ENCODE assay signal across 8 cellular contexts in the genomic region with DNA sequence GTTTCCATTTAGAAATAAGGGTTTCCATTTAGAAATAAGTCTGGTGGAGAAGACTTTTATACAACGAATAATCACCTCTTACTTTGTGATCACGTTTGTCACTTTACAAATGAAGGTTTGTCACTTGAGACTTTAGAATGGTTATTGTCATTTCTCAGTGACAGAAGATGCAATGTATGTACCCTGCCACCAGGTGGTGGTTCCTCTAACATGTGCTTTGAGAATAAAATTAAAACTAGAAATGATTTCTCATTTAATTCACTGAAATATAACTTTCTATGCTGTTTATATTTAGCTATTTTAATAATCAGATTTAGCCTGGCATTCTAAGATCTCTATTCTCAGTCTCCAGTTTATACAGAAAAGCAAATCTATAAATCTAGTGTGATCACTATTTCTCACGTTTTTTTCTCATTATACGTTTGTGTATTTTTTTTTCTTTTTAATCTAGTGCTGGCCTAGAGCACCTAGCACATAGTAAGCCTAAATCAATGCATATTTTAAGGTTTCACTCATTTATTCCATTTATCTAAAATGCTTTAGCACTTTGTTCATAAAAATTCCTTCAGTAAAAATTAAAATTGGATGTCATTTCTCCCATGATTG. TPM values are rescaled to one million over a fixed set of nuclear protein-coding genes. Genes with fewer than 3 reads are reported as not detected.
A peak's percentile ranks its signal among the peaks of the same experiment; 100 is the strongest.
DNase-seq lines count a peak whose midpoint lies in the region; ATAC-seq, FAIRE-seq and TF ChIP-seq lines count a peak whose summit lies in the region.

No MANE protein-coding gene starts in this region.

- H3K36me3 ChIP-seq in body of pancreas (replicated peaks in 1 of 2; ENCODE audit: insufficient read depth in 1 of 2, low read depth in 2 of 2) (no peaks in the 10 kb centered on the region), neural cell (ENCODE audit: insufficient read depth, low read length) (no peaks in the 10 kb centered on the region), spleen (no peaks in the 10 kb centered on the region)

- WGBS in body of pancreas, 2 donors: 21 to 23% methylated on average over 4 of the region's 4 CpGs
- WGBS in spleen, 5 donors: 34 to 46% (median 45%) methylated on average over 4 of the region's 4 CpGs

- H3K9me2 ChIP-seq in neural cell (ENCODE audit: insufficient read depth, low read length): no peaks in the 10 kb centered on the region

- H3K4me1 ChIP-seq in body of pancreas (no peaks in the 10 kb centered on the region), spleen (no peaks in the 10 kb centered on the region)

- H3K27ac ChIP-seq in 22Rv1 (no peak overlapping the region), HL-60 (replicated peaks) (no peak overlapping the region), body of pancreas (no peak overlapping the region), neural cell (ENCODE audit: low read length) (no peak overlapping the region), spleen (no peak overlapping the region)

- DNase-seq in GM12892 (ENCODE audit: insufficient read length) (no peak), HL-60 (ENCODE audit: low read depth in 1 of 2, low spot score in 1 of 2) (no peak), body of pancreas (peak in 1 of 4 donors; percentile 6), GM19238 (ENCODE audit: insufficient read length, low spot score) (no peak), spleen (no peak)

- no peak for TF ChIP-seq POLR2A in GM12892 (IDR thresholded peaks at IDR 0.05; ENCODE audit: low read depth, low read length)
- TF ChIP-seq POLR2A in body of pancreas (IDR thresholded peaks at IDR 0.05): no peak
- TF ChIP-seq POLR2A in spleen (IDR thresholded peaks at IDR 0.05): no peak

- no peaks in the 10 kb centered on the region for H4K20me1 ChIP-seq in neural cell (ENCODE audit: insufficient read depth)

- TF ChIP-seq EP300 in neural cell (conservative IDR thresholded peaks at IDR 0.05; ENCODE audit: poor library complexity, severe bottlenecking): no peak

- peak; percentile 5 for FAIRE-seq in GM12892 (lab: Jason Lieb, UNC)

- H3K9me3 ChIP-seq in body of pancreas: no peaks in the 10 kb centered on the region
- no peaks in the 10 kb centered on the region for H3K9me3 ChIP-seq in neural cell (ENCODE audit: low read length)
- no peaks in the 10 kb centered on the region for H3K9me3 ChIP-seq in spleen

- no peaks in the 10 kb centered on the region for H3K79me2 ChIP-seq in neural cell (replicated peaks; ENCODE audit: insufficient read depth, low read length)

- no peak overlapping the region for H3K4me2 ChIP-seq in neural cell (ENCODE audit: low read length)

- no peaks in the 10 kb centered on the region for H3F3A ChIP-seq in neural cell (ENCODE audit: insufficient read depth, low read length, poor library complexity, severe bottlenecking)

- TF ChIP-seq CTCF in 22Rv1 (IDR thresholded peaks at IDR 0.05) (peak; percentile 75), HL-60 (IDR thresholded peaks at IDR 0.05; ENCODE audit: insufficient read depth, low read length) (peak; percentile 12), body of pancreas (IDR thresholded peaks at IDR 0.05) (peak; percentile 24 to 57 (median 41)), neural cell (IDR thresholded peaks at IDR 0.05; ENCODE audit: poor library complexity, severe bottlenecking) (peak; percentile 58), spleen (IDR thresholded peaks at IDR 0.05 in 8 of 11, conservative IDR thresholded peaks at IDR 0.05 in 3 of 11) (peak in 4 of 11 experiments; percentile 31 to 40 (median 34))

- intact Hi-C loops in body of pancreas (cut with DNase I): no loop called here
- intact Hi-C loops in spleen (cut with DNase I; ENCODE audit: low total_unique reads): no loop called here

- H2AFZ ChIP-seq in neural cell (ENCODE audit: low read depth, low read length): no peak overlapping the region

- TF ChIP-seq RAD21 in neural cell (conservative IDR thresholded peaks at IDR 0.05): peak; percentile 25

- ATAC-seq in body of pancreas (no peak), HG02759 (IDR thresholded peaks at IDR 0.05; ENCODE audit: unreplicated experiment) (no peak)

- H3K27me3 ChIP-seq in HL-60 (ENCODE audit: insufficient read depth, poor library complexity, severe bottlenecking) (no peaks in the 10 kb centered on the region), body of pancreas (no peaks in the 10 kb centered on the region), neural cell (ENCODE audit: insufficient read depth, low read depth, low read length) (no peaks in the 10 kb centered on the region), spleen (replicated peaks in 1 of 7) (no peaks in the 10 kb centered on the region)

- H3K4me3 ChIP-seq in HL-60 (replicated peaks; ENCODE audit: insufficient read depth, low read length) (no peak overlapping the region), body of pancreas (no peak overlapping the region), neural cell (ENCODE audit: low read length) (no peak overlapping the region), spleen (no peak overlapping the region)

- H3K9ac ChIP-seq in neural cell (ENCODE audit: low read length): no peak overlapping the region

TF ChIP-seq in neural cell, 6 proteins besides CTCF, POLR2A, EP300 and RAD21:
- TF ChIP-seq MXI1 (conservative IDR thresholded peaks at IDR 0.05; ENCODE audit: poor library complexity, severe bottlenecking) (no peak), SMC3 (conservative IDR thresholded peaks at IDR 0.05; ENCODE audit: poor library complexity) (peak; percentile 59), REST (IDR thresholded peaks at IDR 0.05; ENCODE audit: borderline replicate concordance) (no peak)

RNA-seq across cellular contexts. Expression of gene TFAP2D, which starts 57.4 kb away (rescaled TPM):
- polyA plus RNA-seq in GM12892 (2012; ENCODE audit: missing spikeins): not detected
- not detected for total RNA-seq in body of pancreas
- not detected in 2 replicates for polyA plus RNA-seq in neural cell
- not detected in 2 replicates for polyA minus RNA-seq in neural cell
- not detected for total RNA-seq in spleen
- not detected for polyA plus RNA-seq in spleen
